Comparison of ENCODE assay signal across 12 cellular contexts in the genomic region with DNA sequence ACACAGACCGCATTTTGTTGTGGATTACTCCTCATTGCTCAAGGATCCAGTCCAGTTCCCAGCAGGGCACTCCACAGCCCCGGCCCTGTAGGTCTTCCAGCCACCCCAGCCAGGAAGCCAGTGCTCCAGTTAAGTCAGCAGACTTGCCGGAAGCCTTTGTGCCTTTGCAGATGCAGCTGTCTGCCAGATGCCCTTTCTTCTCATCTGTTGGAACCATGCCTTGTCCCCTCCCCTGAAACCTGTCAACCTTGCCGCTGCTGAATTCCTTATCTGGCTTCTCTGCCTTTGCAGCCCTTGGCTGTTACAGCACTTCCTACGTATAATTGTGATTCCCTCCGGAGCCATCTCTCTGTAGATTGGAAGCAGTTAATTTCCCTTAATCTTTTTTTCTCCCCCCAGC. TPM values are rescaled to one million over a fixed set of nuclear protein-coding genes. Genes with fewer than 3 reads are reported as not detected.
DNase-seq lines count a peak whose midpoint lies in the region; ATAC-seq and TF ChIP-seq lines count a peak whose summit lies in the region.
"Had no signal": no experiment of that assay in that cellular context is flagged by ENCODE, and none has a peak within 500 bp of the region (broad histone marks: within the 10 kb centered on the region; RNA-seq: fewer than 3 reads in every experiment).

No MANE protein-coding gene starts in this region.

- no peak for ATAC-seq in GM19467 (IDR thresholded peaks at IDR 0.05; ENCODE audit: unreplicated experiment)
- ATAC-seq: T-helper 17 cell had no signal

- H3K4me3 ChIP-seq in cardiac muscle cell (no peak overlapping the region), astrocyte of the spinal cord (ENCODE audit: low read depth, low read length) (no peak overlapping the region)

- H3K4me3 Mint-ChIP-seq in type B pancreatic cell, result peak overlapping the region; percentile 42
- H3K4me3 Mint-ChIP-seq: CD4-positive, CD25-positive, alpha-beta regulatory T cell; T-helper 17 cell had no signal

- no peaks in the 10 kb centered on the region for H3K27me3 ChIP-seq in cardiac muscle cell

- DNase-seq in cardiac muscle cell (ENCODE audit: low read depth in 1 of 2, low spot score in 1 of 2) (peak; percentile 80 to 84), cardiac septum (ENCODE audit: low spot score) (no peak), astrocyte of the spinal cord (ENCODE audit: low read depth, low spot score) (peak; percentile 73), islet precursor cell (peak; percentile 71), type B pancreatic cell (ENCODE audit: extremely low spot score, unreplicated experiment) (no peak), NCI-H1092 (lab: John Stamatoyannopoulos, UW) (no peak), COLO668 (lab: John Stamatoyannopoulos, UW; ENCODE audit: unreplicated experiment) (no peak)
- DNase-seq: activated naive CD4-positive, alpha-beta T cell treated with Interleukin-2 at 50 U/mL for 16 hours; MV-4-11; T-helper 17 cell had no signal

- H3K9me3 ChIP-seq in cardiac muscle cell (ENCODE audit: low read depth), result no peaks in the 10 kb centered on the region

- peaks cover 13% of the 10 kb centered on the region for H3K4me1 Mint-ChIP-seq in type B pancreatic cell (ENCODE audit: unreplicated experiment)
- H3K4me1 Mint-ChIP-seq: T-helper 17 cell had no signal

- peaks cover 7% of the 10 kb centered on the region for H3K36me3 ChIP-seq in cardiac muscle cell

- intact Hi-C loops in cardiac septum (cut with DNase I), result no loop called here

- no peak for TF ChIP-seq CTCF in cardiac muscle cell (IDR thresholded peaks at IDR 0.05; ENCODE audit: low read depth, low read length)
- TF ChIP-seq CTCF in astrocyte of the spinal cord (IDR thresholded peaks at IDR 0.05; ENCODE audit: low read depth, low read length), result no peak
- TF ChIP-seq CTCF in type B pancreatic cell (conservative IDR thresholded peaks at IDR 0.05), result no peak

- H3K4me1 ChIP-seq in cardiac muscle cell (ENCODE audit: low read depth), result peaks cover 11% of the 10 kb centered on the region

- peak overlapping the region; percentile 55 for H3K27ac ChIP-seq in cardiac muscle cell

- in situ Hi-C loops in astrocyte of the spinal cord (cut with HindIII; ENCODE audit: low sequenced_read_pairs), result no loop called here

- no peaks in the 10 kb centered on the region for H3K27me3 Mint-ChIP-seq in type B pancreatic cell
- H3K27me3 Mint-ChIP-seq: CD4-positive, CD25-positive, alpha-beta regulatory T cell; T-helper 17 cell had no signal

- H3K9me3 Mint-ChIP-seq in type B pancreatic cell, result no peaks in the 10 kb centered on the region
- H3K9me3 Mint-ChIP-seq: CD4-positive, CD25-positive, alpha-beta regulatory T cell had no signal

- H3K36me3 Mint-ChIP-seq in type B pancreatic cell, result peaks cover 36% of the 10 kb centered on the region

- peak overlapping the region; percentile 21 for H3K27ac Mint-ChIP-seq in type B pancreatic cell
- H3K27ac Mint-ChIP-seq: CD4-positive, CD25-positive, alpha-beta regulatory T cell; T-helper 17 cell had no signal

RNA-seq across cellular contexts. Expression of a gene that starts 28.4 kb away (rescaled TPM):
- total RNA-seq in cardiac muscle cell, result 29.1 and 38.9 TPM in 2 replicates
- polyA plus RNA-seq in cardiac muscle cell, result 55.3 and 60.0 TPM in 2 replicates
- 0.73 TPM for total RNA-seq in cardiac septum
- 68.9 and 74.2 TPM in 2 replicates for total RNA-seq in type B pancreatic cell (ENCODE audit: low replicate concordance)

Comparison
In these comparisons a context has a peak if more than half of its experiments do, and no peak if none do; other contexts are left out.
1. DNase-seq: peak in cardiac muscle cell (2 of 2), astrocyte of the spinal cord (single experiment) and islet precursor cell (single experiment); none in cardiac septum (single experiment), type B pancreatic cell (single experiment), NCI-H1092 (single experiment) and COLO668 (single experiment).
2. RNA of a gene that starts 28.4 kb away (total RNA-seq): 68.9 to 74.2 TPM in type B pancreatic cell and 29.1 to 38.9 TPM in cardiac muscle cell; 0.73 TPM in cardiac septum (single experiment); every median in the first group is over 10 times any median in the second.